In genomic region chrX:130083656-130084382, GRCh38 we compare ENCODE assay signal across 1 cellular context.
TF ChIP-seq lines count a peak whose summit lies in the region.

No MANE protein-coding gene starts in this region.

TF ChIP-seq in GM12878, 131 proteins besides CTCF, POLR2A, EP300 and RAD21 (continued from another document):
- TF ChIP-seq ZBTB33 (IDR thresholded peaks at IDR 0.05) (no peak), GABPA (IDR thresholded peaks at IDR 0.05; ENCODE audit: low read depth) (no peak), MEF2A (IDR thresholded peaks at IDR 0.05; ENCODE audit: insufficient read depth, low read depth, low read length) (0 out of 2 replicates have a peak, but pooled peaks have one; percentile 34)
